Comparison of ENCODE assay signal across 8 cellular contexts in genomic region chr16:19583665-19584300, GRCh38. TPM values are rescaled to one million over a fixed set of nuclear protein-coding genes. Genes with fewer than 3 reads are reported as not detected.
DNase-seq lines count a peak whose midpoint lies in the region; ATAC-seq, FAIRE-seq and TF ChIP-seq lines count a peak whose summit lies in the region.

No MANE protein-coding gene starts in this region.

- DNase-seq in BE2C: peak; percentile 39
- DNase-seq in GM19239 (ENCODE audit: insufficient read length, low spot score): peak; percentile 10
- peak; percentile 76 for DNase-seq in NCI-H82 (lab: John Stamatoyannopoulos, UW)
- DNase-seq in astrocyte (ENCODE audit: low read depth): peak; percentile 29
- DNase-seq in kidney: no peak
- DNase-seq in stimulated activated naive CD8-positive, alpha-beta T cell treated with anti-CD3 and anti-CD28 coated beads, Interleukin-15, Interleukin-2, amounts not matched to agents 100 U/mL and 50 U/mL, for 24 hours: peak; percentile 9
- DNase-seq in occipital lobe (lab: John Stamatoyannopoulos, UW): no peak

- H3K27ac Mint-ChIP-seq in astrocyte (ENCODE audit: unreplicated experiment): no peak overlapping the region

- H3K4me2 ChIP-seq in astrocyte (ENCODE audit: low read length): no peak overlapping the region

- ATAC-seq in stimulated activated naive CD8-positive, alpha-beta T cell treated with anti-CD3 and anti-CD28 coated beads, Interleukin-15, Interleukin-2, amounts not matched to agents 100 U/mL and 50 U/mL, for 24 hours: peak; percentile 50
- no peak for ATAC-seq in GM21619 (IDR thresholded peaks at IDR 0.05; ENCODE audit: unreplicated experiment)

- TF ChIP-seq CTCF in BE2C (IDR thresholded peaks at IDR 0.05; ENCODE audit: low read depth, low read length) (peak; percentile 99), astrocyte (IDR thresholded peaks at IDR 0.05; ENCODE audit: insufficient read depth, low read depth, low read length) (peak; percentile 96), kidney (IDR thresholded peaks at IDR 0.05; ENCODE audit: borderline replicate concordance, extremely low read depth, insufficient read depth) (peak; percentile 38)

- H3K27me3 ChIP-seq in BE2C: no peaks in the 10 kb centered on the region
- no peaks in the 10 kb centered on the region for H3K27me3 ChIP-seq in astrocyte (ENCODE audit: insufficient read depth, low read length)

- H3K9me3 ChIP-seq in BE2C (no peaks in the 10 kb centered on the region), astrocyte (ENCODE audit: insufficient read depth, low read depth, low read length) (no peaks in the 10 kb centered on the region), kidney (ENCODE audit: control insufficient read depth in 1 of 2, low read length in 2 of 2) (no peaks in the 10 kb centered on the region)

- peaks cover 22% of the 10 kb centered on the region for H3K36me3 ChIP-seq in BE2C
- H3K36me3 ChIP-seq in astrocyte (ENCODE audit: insufficient read depth, low read length): peaks cover 22% of the 10 kb centered on the region
- peaks cover 24 to 33% of the 10 kb centered on the region in 2 donors for H3K36me3 ChIP-seq in kidney (ENCODE audit: control insufficient read depth in 1 of 2, insufficient read depth in 2 of 2, low read length in 2 of 2)

- no peaks in the 10 kb centered on the region for H4K20me1 ChIP-seq in astrocyte (ENCODE audit: insufficient read depth, low read length)

- peaks cover 4% of the 10 kb centered on the region for H3K9me3 Mint-ChIP-seq in astrocyte (ENCODE audit: unreplicated experiment)

- H2AFZ ChIP-seq in astrocyte (ENCODE audit: low read depth, low read length): no peak overlapping the region

- no peaks in the 10 kb centered on the region for H3K79me2 ChIP-seq in astrocyte (ENCODE audit: insufficient read depth, low read length)

- peak; percentile 55 for FAIRE-seq in GM19239 (lab: Jason Lieb, UNC)
- no peak for FAIRE-seq in astrocyte (lab: Jason Lieb, UNC)
- no peak for FAIRE-seq in kidney (lab: Jason Lieb, UNC)

- peaks cover 16% of the 10 kb centered on the region for H3K36me3 Mint-ChIP-seq in astrocyte (ENCODE audit: low read depth, unreplicated experiment)

- H3K4me3 ChIP-seq in BE2C (ENCODE audit: low read depth, low read length) (no peak overlapping the region), astrocyte (ENCODE audit: insufficient read depth, low read depth, low read length) (no peak overlapping the region), kidney (ENCODE audit: low read length in 2 of 2) (no peak overlapping the region)

- H3K9ac ChIP-seq in astrocyte (ENCODE audit: low read length) (no peak overlapping the region), kidney (ENCODE audit: low read length in 2 of 2) (no peak overlapping the region)

- no peak overlapping the region for H3K4me3 Mint-ChIP-seq in astrocyte (ENCODE audit: unreplicated experiment)

- H3K27ac ChIP-seq in astrocyte (ENCODE audit: low read depth, low read length): no peak overlapping the region
- no peak overlapping the region for H3K27ac ChIP-seq in kidney (ENCODE audit: low read depth in 2 of 2, low read length in 2 of 2)

- no peaks in the 10 kb centered on the region for H3K27me3 Mint-ChIP-seq in astrocyte (ENCODE audit: low read depth, unreplicated experiment)

- intact Hi-C loops in kidney (cut with DNase I): no loop called here

- no peaks in the 10 kb centered on the region for H3K4me1 ChIP-seq in BE2C
- H3K4me1 ChIP-seq in astrocyte (ENCODE audit: insufficient read depth, low read length): peaks cover 2% of the 10 kb centered on the region
- H3K4me1 ChIP-seq in kidney (ENCODE audit: control insufficient read depth in 1 of 2, insufficient read depth in 1 of 2, low read depth in 1 of 2, low read length in 2 of 2): no peaks in the 10 kb centered on the region

- H3K4me1 Mint-ChIP-seq in astrocyte (ENCODE audit: low read depth, unreplicated experiment): peaks cover 2% of the 10 kb centered on the region

RNA-seq across cellular contexts. Expression of gene VPS35L, which starts 28.3 kb away (rescaled TPM):
- polyA plus RNA-seq in BE2C (2012; ENCODE audit: insufficient read depth, insufficient read length, low read depth): 29.8 TPM
- total RNA-seq in astrocyte (45.0 and 51.0 TPM in 2 replicates), kidney (63.5 TPM), occipital lobe (43.2 TPM)
- polyA plus RNA-seq in kidney (ENCODE audit: insufficient read depth, low read depth, low replicate concordance): 42.4 TPM

Comparison
In these comparisons a context has a peak if more than half of its experiments do, and no peak if none do; other contexts are left out.
1. DNase-seq: peak in BE2C (single experiment), GM19239 (single experiment), NCI-H82 (single experiment), astrocyte (single experiment) and stimulated activated naive CD8-positive, alpha-beta T cell treated with anti-CD3 and anti-CD28 coated beads, Interleukin-15, Interleukin-2, amounts not matched to agents 100 U/mL and 50 U/mL, for 24 hours (single experiment); none in kidney (single experiment) and occipital lobe (single experiment).
2. CTCF ChIP-seq: peak in every context shown above with its lines; median percentile 99 in BE2C; 96 in astrocyte; 38 in kidney.